ENCODE assay signal across 19 cellular contexts in the genomic region with DNA sequence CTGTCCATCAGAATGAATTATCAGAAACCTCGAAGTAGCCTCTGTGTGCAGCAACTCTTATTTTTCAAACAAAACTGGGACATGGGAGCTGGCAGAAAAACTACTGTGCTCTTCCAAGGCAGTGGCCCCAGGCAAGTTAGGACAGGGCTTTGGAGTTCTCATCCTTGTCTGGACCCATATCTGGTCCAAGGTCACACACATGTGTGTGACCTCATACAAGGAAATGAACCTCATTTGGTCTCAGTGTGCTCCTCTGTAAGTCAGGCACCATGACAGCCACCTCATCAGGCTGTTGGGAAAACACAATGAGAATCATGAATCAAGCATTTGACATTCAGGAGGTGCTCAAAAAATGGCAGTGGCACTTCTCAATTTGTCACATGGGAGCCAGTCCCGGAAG. TPM values are rescaled to one million over a fixed set of nuclear protein-coding genes. Genes with fewer than 3 reads are reported as not detected.
DNase-seq lines count a peak whose midpoint lies in the region; FAIRE-seq and TF ChIP-seq lines count a peak whose summit lies in the region.
"Had no signal": no experiment of that assay in that cellular context is flagged by ENCODE, and none has a peak within 500 bp of the region (broad histone marks: within the 10 kb centered on the region; RNA-seq: fewer than 3 reads in every experiment).

No MANE protein-coding gene starts in this region.

- DNase-seq in COLO668 (lab: John Stamatoyannopoulos, UW; ENCODE audit: unreplicated experiment) (peak; percentile 19), adrenal gland (peak; percentile 20 to 72 (median 55)), keratinocyte (ENCODE audit: low read depth, low spot score) (no peak), progenitor cell of endocrine pancreas (ENCODE audit: low spot score, unreplicated experiment) (no peak), NCI-H2171 treated with DMSO at 0.1 percent for 48 hours (lab: John Stamatoyannopoulos, UW) (no peak), RPMI8226 (no peak), urothelium cell line (ENCODE audit: low spot score) (no peak)
- DNase-seq: C1 segment of cervical spinal cord; CD8-positive, alpha-beta memory T cell; DMS79 treated with DMSO at 0.1 percent for 48 hours; MM.1S; NCI-H1105; NCI-H1694 treated with DMSO at 0.1 percent for 48 hours; NCI-H524; NCI-H82; OCI-M1; SHP77 treated with DMSO at 0.1 percent for 48 hours had no signal

- H3K4me1 Mint-ChIP-seq in progenitor cell of endocrine pancreas (ENCODE audit: low read depth) = peaks cover 73% of the 10 kb centered on the region
- H3K4me1 Mint-ChIP-seq: CD8-positive, alpha-beta memory T cell had no signal

- H4K20me1 ChIP-seq in keratinocyte (ENCODE audit: control insufficient read depth, extremely low read depth, insufficient read depth, low read length) = no peaks in the 10 kb centered on the region

- WGBS in adrenal gland, 4 donors = 42 to 52% (median 51%) methylated on average over 2 of the region's 2 CpGs

- no peaks in the 10 kb centered on the region for H3K79me2 ChIP-seq in keratinocyte (ENCODE audit: control insufficient read depth, insufficient read depth, low read length)

- peak overlapping the region; percentile 53 for H3K27ac Mint-ChIP-seq in progenitor cell of endocrine pancreas
- H3K27ac Mint-ChIP-seq: CD8-positive, alpha-beta memory T cell had no signal

- intact Hi-C loops in adrenal gland (cut with DNase I) = no loop called here

- H3K4me3 Mint-ChIP-seq in progenitor cell of endocrine pancreas (ENCODE audit: low read depth) = no peak overlapping the region
- H3K4me3 Mint-ChIP-seq: CD8-positive, alpha-beta memory T cell had no signal

- peaks cover 0 to 17% of the 10 kb centered on the region in 2 donors for H3K4me1 ChIP-seq in adrenal gland (replicated peaks in 1 of 2)
- H3K4me1 ChIP-seq in keratinocyte (ENCODE audit: control insufficient read depth, extremely low read depth, insufficient read depth, low read length) = no peaks in the 10 kb centered on the region
- H3K4me1 ChIP-seq: A549 had no signal

- H3K9me1 ChIP-seq in keratinocyte (ENCODE audit: control insufficient read depth, extremely low read depth, insufficient read depth, low read length) = no peaks in the 10 kb centered on the region

- H3K9me3 Mint-ChIP-seq in progenitor cell of endocrine pancreas (ENCODE audit: low read depth) = peaks cover 3% of the 10 kb centered on the region

- H3K27me3 Mint-ChIP-seq in progenitor cell of endocrine pancreas = no peaks in the 10 kb centered on the region

- H3K9me3 ChIP-seq in adrenal gland (replicated peaks in 1 of 3) (no peaks in the 10 kb centered on the region), keratinocyte (ENCODE audit: control insufficient read depth, low read depth, low read length) (no peaks in the 10 kb centered on the region)
- H3K9me3 ChIP-seq: A549 had no signal

- no peak for TF ChIP-seq POLR2A in adrenal gland (IDR thresholded peaks at IDR 0.05)

- H3K27me3 ChIP-seq in adrenal gland (no peaks in the 10 kb centered on the region), keratinocyte (ENCODE audit: control insufficient read depth, extremely low read depth, insufficient read depth, low read length) (no peaks in the 10 kb centered on the region)

- FAIRE-seq in keratinocyte (lab: Jason Lieb, UNC) = peak; percentile 9
- no peak for FAIRE-seq in urothelium cell line (lab: Jason Lieb, UNC)
- FAIRE-seq: A549, D721Med had no signal

- H3K4me2 ChIP-seq in keratinocyte (ENCODE audit: control insufficient read depth, extremely low read depth, insufficient read depth, low read depth, low read length) = no peak overlapping the region
- H3K4me2 ChIP-seq: A549 had no signal

- no peak overlapping the region for H3K4me3 ChIP-seq in adrenal gland
- H3K4me3 ChIP-seq in keratinocyte (ENCODE audit: control insufficient read depth in 2 of 3, extremely low read depth in 1 of 3, insufficient read depth in 2 of 3, low read depth in 1 of 3, low read length in 3 of 3) = no peak overlapping the region
- H3K4me3 ChIP-seq: A549 had no signal

- no peak overlapping the region for H3K9ac ChIP-seq in keratinocyte (ENCODE audit: control insufficient read depth, extremely low read depth, insufficient read depth, low read length)

- peaks cover 9% of the 10 kb centered on the region for H3K36me3 Mint-ChIP-seq in progenitor cell of endocrine pancreas (ENCODE audit: insufficient read depth)
- H3K36me3 Mint-ChIP-seq: CD8-positive, alpha-beta memory T cell had no signal

- H3K36me3 ChIP-seq in adrenal gland (replicated peaks in 1 of 2) (no peaks in the 10 kb centered on the region), keratinocyte (ENCODE audit: control insufficient read depth in 2 of 2, extremely low read depth in 1 of 2, insufficient read depth in 2 of 2, low read length in 2 of 2) (no peaks in the 10 kb centered on the region)

- peak overlapping the region in 1 of 5 donors; percentile 38 for H3K27ac ChIP-seq in adrenal gland
- no peak overlapping the region for H3K27ac ChIP-seq in keratinocyte (ENCODE audit: control insufficient read depth, insufficient read depth, low read length)
- H3K27ac ChIP-seq: A549 had no signal

- TF ChIP-seq CTCF in adrenal gland (IDR thresholded peaks at IDR 0.05) (no peak), keratinocyte (optimal IDR thresholded peaks at IDR 0.05 in 1 of 3, IDR thresholded peaks at IDR 0.05 in 1 of 3, conservative IDR thresholded peaks at IDR 0.05 in 1 of 3; ENCODE audit: extremely low read depth in 1 of 3, insufficient read depth in 2 of 3, low read length in 3 of 3) (no peak), progenitor cell of endocrine pancreas (IDR thresholded peaks at IDR 0.05; ENCODE audit: unreplicated experiment) (no peak)

- H2AFZ ChIP-seq in keratinocyte (ENCODE audit: control insufficient read depth, low read length) = no peak overlapping the region

- dilution Hi-C loops in keratinocyte (cut with MboI; ENCODE audit: extremely low pct_ligation_motif_present, low sequenced_read_pairs) = no loop called here

RNA-seq across cellular contexts. Expression of gene LARGE1, which starts 25.8 kb away (rescaled TPM):
- total RNA-seq in adrenal gland = 10 to 100 TPM; 18.8 to 67.6 (median 36.9) TPM
- 10 to 100 TPM in 2 of 3 donors, 1 to 10 TPM in 1; 3.4 to 14.6 (median 12.6) TPM for polyA plus RNA-seq in adrenal gland
- polyA plus RNA-seq in keratinocyte = 4.5 to 6.5 TPM (median 5.8 TPM) in 3 replicates
- 2.3 TPM for polyA plus RNA-seq in keratinocyte (2011; ENCODE audit: low read depth)
- polyA plus RNA-seq in keratinocyte (2011; cell fraction: cytosol; rRNA removed) = 5.4 and 5.5 TPM in 2 replicates
- 8.8 and 11.6 TPM in 2 replicates for polyA plus RNA-seq in keratinocyte (2011; cell fraction: nucleus; rRNA removed)
- polyA plus RNA-seq in keratinocyte (2012; ENCODE audit: low replicate concordance) = 4.2 and 6.3 TPM in 2 replicates
- 13.2 to 16.0 TPM (median 15.6 TPM) in 3 replicates for polyA minus RNA-seq in keratinocyte
- polyA minus RNA-seq in keratinocyte (2011; cell fraction: cytosol; rRNA and poly(A)+ RNA removed) = 8.4 TPM
- polyA minus RNA-seq in keratinocyte (2011; cell fraction: nucleus; rRNA and poly(A)+ RNA removed) = 14.0 and 26.7 TPM in 2 replicates
- 166 and 195 TPM in 2 replicates for total RNA-seq in progenitor cell of endocrine pancreas

Comparison
In these comparisons a context has a peak if more than half of its experiments do, and no peak if none do; other contexts are left out.
1. DNase-seq: peak in COLO668 (single experiment) and adrenal gland (7 of 7); none in keratinocyte (single experiment), progenitor cell of endocrine pancreas (single experiment), NCI-H2171 treated with DMSO at 0.1 percent for 48 hours (single experiment), RPMI8226 (single experiment) and urothelium cell line (single experiment).